Comparison of ENCODE assay signal across 9 cellular contexts in genomic region chrX:40105016-40105790, GRCh38. TPM values are rescaled to one million over a fixed set of nuclear protein-coding genes. Genes with fewer than 3 reads are reported as not detected.
DNase-seq lines count a peak whose midpoint lies in the region; ATAC-seq, FAIRE-seq and TF ChIP-seq lines count a peak whose summit lies in the region.
"Had no signal": no experiment of that assay in that cellular context is flagged by ENCODE, and none has a peak within 500 bp of the region (broad histone marks: within the 10 kb centered on the region; RNA-seq: fewer than 3 reads in every experiment).

No MANE protein-coding gene starts in this region.

- FAIRE-seq in GM12878 (lab: Jason Lieb, UNC), result no peak
- FAIRE-seq: TTC549 had no signal

- H3K4me2 ChIP-seq in GM12878 (ENCODE audit: control insufficient read depth, insufficient read depth), result peak overlapping the region; percentile 77

- no peaks in the 10 kb centered on the region for H3K9me3 ChIP-seq in CD4-positive, CD25-positive, alpha-beta regulatory T cell (ENCODE audit: control insufficient read depth in 2 of 2, low read length in 2 of 2)
- H3K9me3 ChIP-seq in GM12878 (replicated peaks; ENCODE audit: control insufficient read depth, insufficient read depth, low read length), result no peaks in the 10 kb centered on the region; the same call in 2 of the 3 replicates
- H3K9me3 ChIP-seq in stomach, result peaks cover 0 to 27% (median 0%) of the 10 kb centered on the region in 4 donors

- POLR2A ChIA-PET in GM12878 (lab: Charles Lee), result no interaction called here

- no peaks in the 10 kb centered on the region for H3K36me3 Mint-ChIP-seq in CD4-positive, CD25-positive, alpha-beta regulatory T cell

- H3K4me1 ChIP-seq in CD4-positive, CD25-positive, alpha-beta regulatory T cell (ENCODE audit: control insufficient read depth, insufficient read depth, low read length, poor library complexity, severe bottlenecking), result peaks cover 36% of the 10 kb centered on the region
- peaks cover 13% of the 10 kb centered on the region; the same call in 1 of the 2 replicates for H3K4me1 ChIP-seq in GM12878 (ENCODE audit: control insufficient read depth, insufficient read depth, low read length)
- peaks cover 19 to 70% (median 45%) of the 10 kb centered on the region in 4 donors for H3K4me1 ChIP-seq in stomach

- intact Hi-C loops in GM12878 (cut with micrococcal nuclease; ENCODE audit: unreplicated experiment) (no loop called here), stomach (cut with DNase I; ENCODE audit: low total_unique reads) (no loop called here)

- H3K27me3 Mint-ChIP-seq in CD4-positive, CD25-positive, alpha-beta regulatory T cell, result no peaks in the 10 kb centered on the region

- TF ChIP-seq EP300 in GM12878 (IDR thresholded peaks at IDR 0.05; ENCODE audit: borderline replicate concordance in 1 of 2, control insufficient read depth in 1 of 2, low read depth in 2 of 2, low read length in 2 of 2) (no peak), stomach (IDR thresholded peaks at IDR 0.05) (no peak)

- BruUV-seq in GM12878 (replicated peaks; lab: Mats Ljungman, UMichigan), result no TSS peak

- peaks cover 4% of the 10 kb centered on the region for H3K79me2 ChIP-seq in GM12878 (ENCODE audit: control insufficient read depth, insufficient read depth, low read length)

- H3K4me1 Mint-ChIP-seq in CD4-positive, CD25-positive, alpha-beta regulatory T cell, result peaks cover 0 to 20% (median 1%) of the 10 kb centered on the region in 4 donors

- no peaks in the 10 kb centered on the region for H3K36me3 ChIP-seq in CD4-positive, CD25-positive, alpha-beta regulatory T cell (ENCODE audit: control insufficient read depth, insufficient read depth, low read length)
- H3K36me3 ChIP-seq in GM12878 (ENCODE audit: control insufficient read depth in 2 of 2, insufficient read depth in 2 of 2, low read length in 1 of 2) (no peaks in the 10 kb centered on the region), stomach (no peaks in the 10 kb centered on the region)

- SMC1A ChIA-PET in GM12878 (lab: Charles Lee; ENCODE audit: uncharacterized antibody, unreplicated experiment), result interaction anchor here (1.3 kb wide), 1 partner anchor 11 kb away, joined by 3 read pairs; no protein-coding TSS in a partner anchor

- TF ChIP-seq CTCF in GM12878 (IDR thresholded peaks at IDR 0.05 in 2 of 3, conservative IDR thresholded peaks at IDR 0.05 in 1 of 3; ENCODE audit: control insufficient read depth in 2 of 3, extremely low read depth in 1 of 3, insufficient read depth in 1 of 3, low read depth in 3 of 3, low read length in 3 of 3), result no peak
- TF ChIP-seq CTCF in stomach (IDR thresholded peaks at IDR 0.05), result no peak

- DNase-seq in CD4-positive, CD25-positive, alpha-beta regulatory T cell, result peak in 1 of 3 donors; percentile 47
- DNase-seq in NCI-H2227 treated with DMSO at 0.1 percent for 48 hours (lab: John Stamatoyannopoulos, UW), result peak; percentile 66
- DNase-seq in GM12878 (ENCODE audit: low read depth, low spot score), result no peak
- DNase-seq in stomach, result no peak
- DNase-seq in MV-4-11 (lab: John Stamatoyannopoulos, UW), result no peak

- no peaks in the 10 kb centered on the region for H3K27me3 ChIP-seq in CD4-positive, CD25-positive, alpha-beta regulatory T cell (ENCODE audit: control insufficient read depth, insufficient read depth, low read length)
- H3K27me3 ChIP-seq in GM12878 (replicated peaks in 1 of 2; ENCODE audit: control insufficient read depth in 2 of 2, insufficient read depth in 2 of 2, low read length in 1 of 2), result no peaks in the 10 kb centered on the region; a peak in 1 of 4 replicates
- H3K27me3 ChIP-seq in layer of hippocampus (ENCODE audit: control insufficient read depth, insufficient read depth, low read length), result no peaks in the 10 kb centered on the region
- H3K27me3 ChIP-seq in stomach, result peaks cover 0 to 82% (median 26%) of the 10 kb centered on the region in 3 donors

- peak overlapping the region; percentile 79 to 90 (median 86) for H3K4me3 Mint-ChIP-seq in CD4-positive, CD25-positive, alpha-beta regulatory T cell

- in situ Hi-C loops in GM12878 (cut with MboI), result no loop called here

- peak overlapping the region; percentile 58; the same call in 1 of the 2 replicates for H3K9ac ChIP-seq in GM12878 (ENCODE audit: control insufficient read depth, insufficient read depth, low read length)

- RAD21 ChIA-PET in GM12878 (lab: Charles Lee; ENCODE audit: unreplicated experiment), result no interaction called here

- WGBS in GM12878 (ENCODE audit: insufficient coverage, insufficient replicate concordance, low lambda C conversion rate, missing lambda C conversion rate), result 48% methylated on average over 26 of the region's 85 CpGs
- 0 to 12% (median 4%) methylated on average over 4 to 73 of the region's 85 CpGs for WGBS in stomach, 5 donors

- peak; percentile 30 to 45 for ATAC-seq in CD4-positive, CD25-positive, alpha-beta regulatory T cell (ENCODE audit: low read depth in 2 of 2)
- ATAC-seq in GM19035 (IDR thresholded peaks at IDR 0.05; ENCODE audit: unreplicated experiment) (peak; percentile 41), GM12878 (peak; percentile 70), HG03520 (IDR thresholded peaks at IDR 0.05; ENCODE audit: unreplicated experiment) (no peak)

- H3K27ac Mint-ChIP-seq in CD4-positive, CD25-positive, alpha-beta regulatory T cell, result peak overlapping the region in 1 of 3 donors; percentile 31

- peaks cover 0 to 3% (median 0%) of the 10 kb centered on the region in 7 donors for H3K9me3 Mint-ChIP-seq in CD4-positive, CD25-positive, alpha-beta regulatory T cell

- peak overlapping the region; percentile 14 for H3K27ac ChIP-seq in CD4-positive, CD25-positive, alpha-beta regulatory T cell (ENCODE audit: insufficient read depth, low read length, poor library complexity, severe bottlenecking)
- H3K27ac ChIP-seq in GM12878 (ENCODE audit: control insufficient read depth, insufficient read depth) (peak overlapping the region; percentile 44; the same call in 1 of the 2 replicates), layer of hippocampus (ENCODE audit: low read depth, low read length) (peak overlapping the region; percentile 57), stomach (peak overlapping the region; percentile 90 to 96 (median 93))

- CTCF ChIA-PET in GM12878 (lab: Yijun Ruan, JAX), result no interaction called here

- no peak overlapping the region for H3K4me3 ChIP-seq in CD4-positive, CD25-positive, alpha-beta regulatory T cell (ENCODE audit: low read depth, low read length)
- peak overlapping the region; percentile 70 for H3K4me3 ChIP-seq in GM12878
- H3K4me3 ChIP-seq in stomach, result peak overlapping the region; percentile 46 to 53 (median 51)

- H4K20me1 ChIP-seq in GM12878 (ENCODE audit: control insufficient read depth, insufficient read depth), result no peaks in the 10 kb centered on the region

- peak overlapping the region; percentile 29 for H2AFZ ChIP-seq in GM12878 (ENCODE audit: control insufficient read depth, low read depth, low read length)

- peak; percentile 26 for TF ChIP-seq POLR2A in GM12878 (IDR thresholded peaks at IDR 0.05; ENCODE audit: low read depth, low read length)
- no peak for TF ChIP-seq POLR2A in stomach (IDR thresholded peaks at IDR 0.05)

- no peak for TF ChIP-seq RAD21 in GM12878 (IDR thresholded peaks at IDR 0.05; ENCODE audit: insufficient read depth, low read depth, low read length)

TF ChIP-seq in GM12878, 131 proteins besides CTCF, POLR2A, EP300 and RAD21:
- 0 out of 2 replicates have a peak, but pooled peaks have one; percentile 50 for TF ChIP-seq DPF2 (IDR thresholded peaks at IDR 0.05)
- TF ChIP-seq TCF12 (IDR thresholded peaks at IDR 0.05; ENCODE audit: low read depth, low read length), result peak; percentile 69; the same call in 1 of the 2 replicates
- 0 out of 2 replicates have a peak, but pooled peaks have one; percentile 14 for TF ChIP-seq NR2F1 (conservative IDR thresholded peaks at IDR 0.05)
- 0 out of 2 replicates have a peak, but pooled peaks have one; percentile 54 for TF ChIP-seq GATAD2B (conservative IDR thresholded peaks at IDR 0.05; ENCODE audit: low read depth)
- TF ChIP-seq FOXM1 (IDR thresholded peaks at IDR 0.05; ENCODE audit: low read depth, low read length), result no peak
- peak; percentile 19; the same call in 1 of the 2 replicates for TF ChIP-seq YY1 (IDR thresholded peaks at IDR 0.05; ENCODE audit: low read depth, low read length)
- TF ChIP-seq TCF3 (IDR thresholded peaks at IDR 0.05; ENCODE audit: borderline replicate concordance, insufficient read depth, low read depth, low read length), result 0 out of 2 replicates have a peak, but pooled peaks have one; percentile 51
- peak in 1 of 2 experiments; percentile 78; a peak in 2 of 4 replicates for TF ChIP-seq BHLHE40 (IDR thresholded peaks at IDR 0.05; ENCODE audit: borderline replicate concordance in 1 of 2, low read depth in 2 of 2, low read length in 1 of 2)
- no peak for TF ChIP-seq WRNIP1 (IDR thresholded peaks at IDR 0.05; ENCODE audit: borderline replicate concordance, low read depth, low read length)

RNA-seq across cellular contexts. Expression of gene BCOR, which starts 7.4 kb away (rescaled TPM):
- total RNA-seq in CD4-positive, CD25-positive, alpha-beta regulatory T cell, result 38.0 TPM
- 1 to 10 TPM; 2.5 to 5.3 (median 3.2) TPM for polyA plus RNA-seq in CD4-positive, CD25-positive, alpha-beta regulatory T cell
- 8.7 and 10.9 TPM in 2 replicates for total RNA-seq in GM12878 (2013; cell fraction: nucleolus; rRNA removed)
- total RNA-seq in GM12878 (2014; rRNA removed) (9.9 and 12.8 TPM in 2 replicates), GM12878 (2014; rRNA removed; fragmentation: Illumina TruSeq; extraction: Trizol) (7.0 and 7.3 TPM in 2 replicates), GM12878 (2021) (16.4 and 17.5 TPM in 2 replicates), stomach (10 to 100 TPM; 11.0 to 45.5 (median 34.8) TPM)
- polyA plus RNA-seq in GM12878 (2011; ENCODE audit: low read depth), result 9.8 TPM
- polyA plus RNA-seq in GM12878 (2011; rRNA removed) (7.5 and 8.0 TPM in 2 replicates), GM12878 (2014; fragmentation: Illumina TruSeq; extraction: Trizol) (14.6 and 14.8 TPM in 2 replicates), GM12878 (2014; fragmentation: Nextera tagmentation; extraction: Ambion mirVana) (1 to 10 TPM; 5.1 to 8.0 TPM), GM12878 (2014; rRNA removed) (9.6 and 10.0 TPM in 2 replicates), GM12878 (2016; fragmentation: Nextera tagmentation; extraction: Ambion mirVana) (10 to 100 TPM; 10.1 to 10.9 TPM), stomach (10 to 100 TPM in 1 of 3 donors, 1 to 10 TPM in 2; 4.4 to 11.8 (median 5.0) TPM)
- 6.9 and 11.2 TPM in 2 replicates for polyA plus RNA-seq in GM12878 (2011; cell fraction: cytosol; rRNA removed)
- polyA plus RNA-seq in GM12878 (2011; cell fraction: nucleus; rRNA removed), result 22.9 and 32.6 TPM in 2 replicates
- polyA plus RNA-seq in GM12878 (2012), result 12.0 and 13.5 TPM in 2 replicates
- 8.6 and 10.0 TPM in 2 replicates for polyA minus RNA-seq in GM12878 (2011; rRNA and poly(A)+ RNA removed)
- 8.4 and 9.4 TPM in 2 replicates for polyA minus RNA-seq in GM12878 (2011; cell fraction: cytosol; rRNA and poly(A)+ RNA removed)
- polyA minus RNA-seq in GM12878 (2011; cell fraction: nucleus; rRNA and poly(A)+ RNA removed), result 7.9 and 12.2 TPM in 2 replicates

Comparison
In these comparisons a context has a peak if more than half of its experiments do, and no peak if none do; other contexts are left out.
1. H3K27ac ChIP-seq: peak in every context shown above with its lines; median percentile 93 in stomach; 57 in layer of hippocampus; 44 in GM12878; 14 in CD4-positive, CD25-positive, alpha-beta regulatory T cell.